8 cellular contexts compared by ENCODE assay signal in the genomic region with DNA sequence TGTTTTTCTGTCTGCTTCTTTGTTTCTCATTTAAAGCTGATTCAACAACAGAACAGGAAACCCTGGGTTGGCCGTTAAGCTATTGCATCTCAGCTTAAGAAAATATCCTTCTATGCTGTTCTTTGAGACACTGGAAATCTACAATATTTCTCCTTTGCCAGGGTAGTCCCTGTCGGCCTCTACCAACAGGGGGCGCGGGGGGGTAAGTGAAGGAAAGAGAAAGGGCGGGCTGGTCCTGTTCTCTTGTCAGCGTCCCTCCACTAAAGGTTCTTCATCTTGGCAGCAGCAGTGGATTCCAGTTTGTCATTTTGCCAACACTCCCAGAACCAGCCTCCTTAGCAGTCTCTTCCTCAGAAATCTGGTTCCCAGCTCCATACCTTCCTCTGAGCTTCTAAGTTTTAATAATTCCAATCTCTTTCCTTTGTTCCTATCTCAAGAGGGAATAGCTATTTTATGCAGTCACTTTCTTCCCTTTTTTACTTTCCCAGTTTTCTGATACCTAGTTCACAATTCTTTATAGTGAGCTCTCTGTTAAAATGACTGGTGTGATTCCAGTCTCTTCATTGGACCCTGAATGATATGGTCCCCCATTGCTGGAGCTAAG.
DNase-seq lines count a peak whose midpoint lies in the region; ATAC-seq and TF ChIP-seq lines count a peak whose summit lies in the region.

No MANE protein-coding gene starts in this region.

- ATAC-seq in DND-41 (ENCODE audit: insufficient read depth, low read depth) (no peak), HG03432 (IDR thresholded peaks at IDR 0.05; ENCODE audit: unreplicated experiment) (peak; percentile 64), right lobe of liver (peak; percentile 82 to 87 (median 84)), GM19397 (IDR thresholded peaks at IDR 0.05; ENCODE audit: unreplicated experiment) (no peak)

- H3K9ac ChIP-seq in DND-41 (ENCODE audit: low read depth, low read length), result no peak overlapping the region

- WGBS in right lobe of liver (ENCODE audit: insufficient coverage, low coverage, low lambda C conversion rate, missing lambda C conversion rate), result 39% methylated on average over 6 of the region's 6 CpGs

- TF ChIP-seq POLR2A in right lobe of liver (IDR thresholded peaks at IDR 0.05), result no peak

- H3K4me3 ChIP-seq in DND-41 (ENCODE audit: low read depth in 1 of 2, low read length in 2 of 2), result no peak overlapping the region
- H3K4me3 ChIP-seq in cardiac fibroblast (replicated peaks in 1 of 2; ENCODE audit: low read depth in 2 of 2, low read length in 2 of 2), result no peak overlapping the region
- no peak overlapping the region for H3K4me3 ChIP-seq in right lobe of liver

- no peak overlapping the region for H3K27ac ChIP-seq in DND-41 (ENCODE audit: low read length)
- H3K27ac ChIP-seq in right lobe of liver, result no peak overlapping the region

- H3K27me3 ChIP-seq in DND-41 (ENCODE audit: insufficient read depth, low read length, poor library complexity) (no peaks in the 10 kb centered on the region), right lobe of liver (no peaks in the 10 kb centered on the region)

- H3K4me2 ChIP-seq in DND-41 (ENCODE audit: insufficient read depth, low read length), result no peak overlapping the region

- TF ChIP-seq CTCF in DND-41 (IDR thresholded peaks at IDR 0.05; ENCODE audit: borderline replicate concordance, extremely low read depth, low read length, poor library complexity, severe bottlenecking) (peak; percentile 20), cardiac fibroblast (IDR thresholded peaks at IDR 0.05; ENCODE audit: low read depth, low read length) (peak; percentile 92), right lobe of liver (IDR thresholded peaks at IDR 0.05) (peak; percentile 47 to 58 (median 56))

- intact Hi-C loops in right lobe of liver (cut with DNase I), result no loop called here

- no peaks in the 10 kb centered on the region for H3K36me3 ChIP-seq in DND-41 (ENCODE audit: insufficient read depth, low read length)
- no peaks in the 10 kb centered on the region for H3K36me3 ChIP-seq in right lobe of liver

- H4K20me1 ChIP-seq in DND-41 (ENCODE audit: insufficient read depth, low read length), result no peaks in the 10 kb centered on the region

- DNase-seq in DND-41 (peak; percentile 18), T follicular helper cell (ENCODE audit: low read depth) (peak; percentile 2), cardiac fibroblast (ENCODE audit: low read depth in 2 of 2) (peak; percentile 89 to 96), right lobe of liver (peak; percentile 64 to 72 (median 66)), DMS114 treated with DMSO at 0.1 percent for 48 hours (lab: John Stamatoyannopoulos, UW; ENCODE audit: unreplicated experiment) (no peak)
- DNase-seq in stimulated activated CD8-positive, alpha-beta memory T cell treated with anti-CD3 and anti-CD28 coated beads, Interleukin-4, amount 100 ng/mL, for 48 hours, result peak; percentile 78

- no peak overlapping the region for H2AFZ ChIP-seq in DND-41 (ENCODE audit: low read depth, low read length)

- no peaks in the 10 kb centered on the region for H3K4me1 ChIP-seq in DND-41 (ENCODE audit: insufficient read depth, low read length)
- no peaks in the 10 kb centered on the region for H3K4me1 ChIP-seq in right lobe of liver

- H3K9me3 ChIP-seq in DND-41 (ENCODE audit: insufficient read depth, low read length, severe bottlenecking) (no peaks in the 10 kb centered on the region), right lobe of liver (no peaks in the 10 kb centered on the region)

- no peaks in the 10 kb centered on the region for H3K79me2 ChIP-seq in DND-41 (ENCODE audit: insufficient read depth, low read length)

Comparison
In these comparisons a context has a peak if more than half of its experiments do, and no peak if none do; other contexts are left out.
1. ATAC-seq: peak in HG03432 (single experiment) and right lobe of liver (4 of 4); none in DND-41 (single experiment) and GM19397 (single experiment).
2. CTCF ChIP-seq: peak in every context shown above with its lines; median percentile 92 in cardiac fibroblast; 56 in right lobe of liver; 20 in DND-41.